ENCODE assay signal across 8 cellular contexts in genomic region chr14:105448706-105449111, GRCh38. TPM values are rescaled to one million over a fixed set of nuclear protein-coding genes. Genes with fewer than 3 reads are reported as not detected.
DNase-seq lines count a peak whose midpoint lies in the region; FAIRE-seq and TF ChIP-seq lines count a peak whose summit lies in the region.

No MANE protein-coding gene starts in this region.

- H3K18ac ChIP-seq in H1 (ENCODE audit: extremely low read depth, low read length) = no peak overlapping the region

- no peak overlapping the region for H2BK15ac ChIP-seq in H1 (ENCODE audit: low read length)

- H3K27me3 ChIP-seq in H1 (replicated peaks in 1 of 4; ENCODE audit: control insufficient read depth in 3 of 4, extremely low read depth in 1 of 4, insufficient read depth in 3 of 4, low read length in 3 of 4) = no peaks in the 10 kb centered on the region

- TF ChIP-seq RAD21 in H1 (IDR thresholded peaks at IDR 0.05 in 1 of 2, conservative IDR thresholded peaks at IDR 0.05 in 1 of 2; ENCODE audit: low read depth in 2 of 2, low read length in 2 of 2) = peak; percentile 43 to 65; a peak in 3 of 4 replicates

- H3K36me3 ChIP-seq in H1 (ENCODE audit: control insufficient read depth in 2 of 4, insufficient read depth in 4 of 4, low read length in 3 of 4) = peaks cover 17 to 41% (median 26%) of the 10 kb centered on the region in 4 experiments

- H4K91ac ChIP-seq in H1 (replicated peaks; ENCODE audit: insufficient read length, low read length) = no peak overlapping the region

- H3K4ac ChIP-seq in H1 (replicated peaks; ENCODE audit: insufficient read length, low read depth, low read length) = no peak overlapping the region

- H4K8ac ChIP-seq in H1 (ENCODE audit: extremely low read depth, insufficient read depth, low read length) = no peak overlapping the region

- H3K23ac ChIP-seq in H1 (ENCODE audit: insufficient read length) = no peak overlapping the region

- H4K5ac ChIP-seq in H1 (ENCODE audit: insufficient read length, low read depth, low read length) = no peak overlapping the region

- TF ChIP-seq EP300 in H1 (IDR thresholded peaks at IDR 0.05; ENCODE audit: borderline replicate concordance in 1 of 2, low read depth in 2 of 2, low read length in 2 of 2) = no peak

- H2BK20ac ChIP-seq in H1 (ENCODE audit: low read length) = no peak overlapping the region

- no peak overlapping the region for H2BK5ac ChIP-seq in H1 (ENCODE audit: low read depth, low read length)

- CTCF ChIA-PET in H1 (lab: Charles Lee; ENCODE audit: partially characterized antibody) = interaction anchor here (0.6 to 3.0 kb wide), 18 partner anchors 9 to 128 kb away, joined by 3 to 23 read pairs (median 5); no protein-coding TSS in a partner anchor

- TF ChIP-seq CTCF in H1 (IDR thresholded peaks at IDR 0.05; ENCODE audit: control extremely low read depth in 1 of 3, insufficient read depth in 1 of 3, low read depth in 1 of 3, low read length in 3 of 3) = peak in 2 of 3 experiments; percentile 78 to 85; a peak in 3 of 4 replicates

- no peak overlapping the region for H2AK5ac ChIP-seq in H1 (ENCODE audit: low read depth, low read length)

- peak; percentile 64 for DNase-seq in DMS53 (lab: John Stamatoyannopoulos, UW)
- DNase-seq in DMS53 treated with DMSO at 0.1 percent for 48 hours (lab: John Stamatoyannopoulos, UW; ENCODE audit: unreplicated experiment) = no peak
- peak; percentile 84 for DNase-seq in NCI-H1694 treated with DMSO at 0.1 percent for 48 hours (lab: John Stamatoyannopoulos, UW)
- peak; percentile 24 to 35 for DNase-seq in activated CD8-positive, alpha-beta memory T cell treated with anti-CD3 and anti-CD28 coated beads for 4 hours (ENCODE audit: low read depth in 2 of 2)
- DNase-seq in H1 (ENCODE audit: low read depth in 1 of 2, low spot score in 2 of 2) = peak; percentile 21 to 90
- peak; percentile 82 for DNase-seq in midbrain (lab: John Stamatoyannopoulos, UW)
- DNase-seq in stimulated activated CD8-positive, alpha-beta memory T cell treated with anti-CD3 and anti-CD28 coated beads, Interleukin-2, amount 100 ng/mL, for 1 hour (ENCODE audit: low read depth in 2 of 2) = peak; percentile 29 to 53
- DNase-seq in NCI-H1105 (lab: John Stamatoyannopoulos, UW) = no peak

- POLR2A ChIA-PET in H1 (lab: Charles Lee; ENCODE audit: partially characterized antibody) = interaction anchor here (1.0 to 3.0 kb wide), 3 partner anchors 9 to 21 kb away, joined by 3 to 21 read pairs (median 5); no protein-coding TSS in a partner anchor

- peaks cover 4% of the 10 kb centered on the region; the same call in 1 of the 2 replicates for H3K79me1 ChIP-seq in H1 (ENCODE audit: low read depth, low read length)

- H4K20me1 ChIP-seq in H1 (replicated peaks in 1 of 2; ENCODE audit: control insufficient read depth in 1 of 2, insufficient read depth in 2 of 2, low read length in 2 of 2) = peaks cover 14 to 17% of the 10 kb centered on the region in 2 experiments

- H3K9me3 ChIP-seq in H1 (ENCODE audit: insufficient read depth in 2 of 2, low read depth in 1 of 2, low read length in 1 of 2) = no peaks in the 10 kb centered on the region

- no peak overlapping the region for H3K9ac ChIP-seq in H1 (replicated peaks in 1 of 4; ENCODE audit: extremely low read depth in 1 of 4, low read depth in 3 of 4, low read length in 3 of 4)

- 82% methylated on average over 16 of the region's 16 CpGs; no CpG with 5 or more reads in 1 of the 2 experiments for WGBS in H1 (ENCODE audit: extremely low coverage in 1 of 2, insufficient coverage in 1 of 2, insufficient read length in 1 of 2, insufficient replicate concordance in 2 of 2, low coverage in 1 of 2, low lambda C conversion rate in 2 of 2, missing lambda C conversion rate in 1 of 2), 2 experiments

- no peak for FAIRE-seq in H1 (lab: Jason Lieb, UNC)

- H3K4me1 ChIP-seq in H1 (replicated peaks in 1 of 4; ENCODE audit: control insufficient read depth in 3 of 4, insufficient read depth in 4 of 4, low read length in 3 of 4) = no peaks in the 10 kb centered on the region

- no peak overlapping the region for H2BK120ac ChIP-seq in H1 (replicated peaks; ENCODE audit: low read depth, low read length)

- no peak overlapping the region for H3K14ac ChIP-seq in H1 (ENCODE audit: insufficient read length)

- H2BK12ac ChIP-seq in H1 (ENCODE audit: low read depth, low read length) = no peak overlapping the region

- no peak for TF ChIP-seq POLR2A in H1 (IDR thresholded peaks at IDR 0.05; ENCODE audit: control extremely low read depth in 1 of 2, low read depth in 2 of 2, low read length in 2 of 2)

- no peaks in the 10 kb centered on the region for H3K23me2 ChIP-seq in H1 (ENCODE audit: low read depth, low read length)

- H3K27ac ChIP-seq in H1 (ENCODE audit: low read depth, low read length) = no peak overlapping the region

- H2AFZ ChIP-seq in H1 (ENCODE audit: low read length) = no peak overlapping the region

- H3K79me2 ChIP-seq in H1 (ENCODE audit: control insufficient read depth in 1 of 2, insufficient read depth in 2 of 2, low read length in 2 of 2) = peaks cover 0 to 2% of the 10 kb centered on the region in 2 experiments; a peak in 1 of 4 replicates

- H3K4me3 ChIP-seq in H1 (ENCODE audit: extremely low read depth in 1 of 4, insufficient read depth in 2 of 4, low read depth in 3 of 4, low read length in 4 of 4) = no peak overlapping the region

- H3K56ac ChIP-seq in H1 (replicated peaks; ENCODE audit: insufficient read length, low read depth, low read length) = no peak overlapping the region

- H3K4me2 ChIP-seq in H1 (ENCODE audit: insufficient read depth in 1 of 2, low read depth in 2 of 2, low read length in 2 of 2) = no peak overlapping the region

TF ChIP-seq in H1, 55 proteins besides CTCF, POLR2A, EP300 and RAD21 (continues in another document):
- no peak for TF ChIP-seq KDM5A (IDR thresholded peaks at IDR 0.05; ENCODE audit: low read length)
- TF ChIP-seq CREB1 (IDR thresholded peaks at IDR 0.05) = no peak
- TF ChIP-seq TCF12 (IDR thresholded peaks at IDR 0.05; ENCODE audit: low read depth, low read length) = 0 out of 2 replicates have a peak, but pooled peaks have one; percentile 62
- peak; percentile 59; the same call in 1 of the 2 replicates for TF ChIP-seq YY1 (IDR thresholded peaks at IDR 0.05; ENCODE audit: low read depth, low read length)
- TF ChIP-seq BACH1 (IDR thresholded peaks at IDR 0.05; ENCODE audit: low read length) = no peak
- no peak for TF ChIP-seq JUND (IDR thresholded peaks at IDR 0.05; ENCODE audit: low read length)
- TF ChIP-seq CTBP2 (IDR thresholded peaks at IDR 0.05; ENCODE audit: borderline replicate concordance, insufficient read depth, insufficient read length, low read length) = no peak

RNA-seq across cellular contexts. Expression of gene CRIP2, which starts 25.9 kb away (rescaled TPM):
- total RNA-seq in H1 (2021; fragmentation: NEBNext Ultra II Directional; extraction: Animal tissue kit (Norgen Biotek cat#: 25700)) = 4.0 and 4.2 TPM in 2 replicates
- 13.5 and 28.4 TPM in 2 replicates for polyA plus RNA-seq in H1 (2011; rRNA removed)
- polyA plus RNA-seq in H1 (2011; cell fraction: cytosol; rRNA removed) = 11.7 TPM
- 18.2 TPM for polyA plus RNA-seq in H1 (2011; cell fraction: nucleus; rRNA removed)
- 6.1 to 9.1 TPM (median 7.6 TPM) in 4 replicates for polyA plus RNA-seq in H1 (2012, experiment 1 of 2)
- 5.1 TPM for polyA plus RNA-seq in H1 (2012, experiment 2 of 2)
- polyA plus RNA-seq in H1 (2013, experiment 1 of 2) = 6.7 TPM
- polyA plus RNA-seq in H1 (2013, experiment 2 of 2) = 7.7 TPM
- 0.76 and 0.83 TPM in 2 replicates for polyA minus RNA-seq in H1 (2011; rRNA and poly(A)+ RNA removed)
- 3.4 TPM for polyA minus RNA-seq in H1 (2011; cell fraction: cytosol; rRNA and poly(A)+ RNA removed)
- polyA minus RNA-seq in H1 (2011; cell fraction: nucleus; rRNA and poly(A)+ RNA removed) = 3.5 TPM

RNA-seq across cellular contexts. Expression of gene MTA1, which starts 29.1 kb away (rescaled TPM):
- 217 and 221 TPM in 2 replicates for total RNA-seq in H1 (2021; fragmentation: NEBNext Ultra II Directional; extraction: Animal tissue kit (Norgen Biotek cat#: 25700))
- polyA plus RNA-seq in H1 (2011; rRNA removed) = 73.9 and 159 TPM in 2 replicates
- 107 TPM for polyA plus RNA-seq in H1 (2011; cell fraction: cytosol; rRNA removed)
- polyA plus RNA-seq in H1 (2011; cell fraction: nucleus; rRNA removed) = 578 TPM
- 172 to 212 TPM (median 181 TPM) in 4 replicates for polyA plus RNA-seq in H1 (2012, experiment 1 of 2)
- 113 TPM for polyA plus RNA-seq in H1 (2012, experiment 2 of 2)
- polyA plus RNA-seq in H1 (2013, experiment 1 of 2) = 173 TPM
- polyA plus RNA-seq in H1 (2013, experiment 2 of 2) = 167 TPM
- polyA minus RNA-seq in H1 (2011; rRNA and poly(A)+ RNA removed) = 58.7 and 60.2 TPM in 2 replicates
- 171 TPM for polyA minus RNA-seq in H1 (2011; cell fraction: cytosol; rRNA and poly(A)+ RNA removed)
- 231 TPM for polyA minus RNA-seq in H1 (2011; cell fraction: nucleus; rRNA and poly(A)+ RNA removed)

RNA-seq across cellular contexts. Expression of gene CRIP1, which starts 38.0 kb away (rescaled TPM):
- total RNA-seq in H1 (2021; fragmentation: NEBNext Ultra II Directional; extraction: Animal tissue kit (Norgen Biotek cat#: 25700)) = 1.2 and 2.4 TPM in 2 replicates
- 2.2 and 5.3 TPM in 2 replicates for polyA plus RNA-seq in H1 (2011; rRNA removed)
- polyA plus RNA-seq in H1 (2011; cell fraction: cytosol; rRNA removed) = 3.1 TPM
- 5.1 TPM for polyA plus RNA-seq in H1 (2011; cell fraction: nucleus; rRNA removed)
- 4.4 to 8.5 TPM (median 6.3 TPM) in 4 replicates for polyA plus RNA-seq in H1 (2012, experiment 1 of 2)
- polyA plus RNA-seq in H1 (2012, experiment 2 of 2) = 8.2 TPM
- 7.6 TPM for polyA plus RNA-seq in H1 (2013, experiment 1 of 2)
- 8.4 TPM for polyA plus RNA-seq in H1 (2013, experiment 2 of 2)
- polyA minus RNA-seq in H1 (2011; rRNA and poly(A)+ RNA removed) = 0.63 TPM in 1 of 2 replicates, not detected in the other
- 6.4 TPM for polyA minus RNA-seq in H1 (2011; cell fraction: cytosol; rRNA and poly(A)+ RNA removed)
- 5.2 TPM for polyA minus RNA-seq in H1 (2011; cell fraction: nucleus; rRNA and poly(A)+ RNA removed)

RNA-seq across cellular contexts. Expression of gene TEDC1, which starts 42.3 kb away (rescaled TPM):
- 5.6 and 6.4 TPM in 2 replicates for total RNA-seq in H1 (2021; fragmentation: NEBNext Ultra II Directional; extraction: Animal tissue kit (Norgen Biotek cat#: 25700))
- polyA plus RNA-seq in H1 (2011; rRNA removed) = 14.8 and 22.8 TPM in 2 replicates
- polyA plus RNA-seq in H1 (2011; cell fraction: cytosol; rRNA removed) = 21.7 TPM
- polyA plus RNA-seq in H1 (2011; cell fraction: nucleus; rRNA removed) = 43.3 TPM
- 5.9 to 19.5 TPM (median 16.0 TPM) in 4 replicates for polyA plus RNA-seq in H1 (2012, experiment 1 of 2)
- polyA plus RNA-seq in H1 (2012, experiment 2 of 2) = 10.3 TPM
- polyA plus RNA-seq in H1 (2013, experiment 1 of 2) = 5.8 TPM
- 6.2 TPM for polyA plus RNA-seq in H1 (2013, experiment 2 of 2)
- polyA minus RNA-seq in H1 (2011; rRNA and poly(A)+ RNA removed) = 4.2 and 8.8 TPM in 2 replicates
- polyA minus RNA-seq in H1 (2011; cell fraction: cytosol; rRNA and poly(A)+ RNA removed) = 9.1 TPM
- polyA minus RNA-seq in H1 (2011; cell fraction: nucleus; rRNA and poly(A)+ RNA removed) = 18.9 TPM

RNA-seq across cellular contexts. Expression of gene TEX22, which starts 50.4 kb away (rescaled TPM):
- total RNA-seq in H1 (2021; fragmentation: NEBNext Ultra II Directional; extraction: Animal tissue kit (Norgen Biotek cat#: 25700)) = 0.39 and 0.82 TPM in 2 replicates
- 0.24 and 0.67 TPM in 2 replicates for polyA plus RNA-seq in H1 (2011; rRNA removed)
- 0.70 TPM for polyA plus RNA-seq in H1 (2011; cell fraction: cytosol; rRNA removed)
- polyA plus RNA-seq in H1 (2011; cell fraction: nucleus; rRNA removed) = 5.9 TPM
- 0.28 to 0.54 TPM (median 0.42 TPM) in 4 replicates for polyA plus RNA-seq in H1 (2012, experiment 1 of 2)
- 0.05 TPM for polyA plus RNA-seq in H1 (2012, experiment 2 of 2)
- 0.14 TPM for polyA plus RNA-seq in H1 (2013, experiment 1 of 2)
- polyA plus RNA-seq in H1 (2013, experiment 2 of 2) = 0.07 TPM
- polyA minus RNA-seq in H1 (2011; rRNA and poly(A)+ RNA removed) = 0.10 and 0.16 TPM in 2 replicates
- polyA minus RNA-seq in H1 (2011; cell fraction: cytosol; rRNA and poly(A)+ RNA removed) = not detected
- 1.5 TPM for polyA minus RNA-seq in H1 (2011; cell fraction: nucleus; rRNA and poly(A)+ RNA removed)

Comparison
In these comparisons a context has a peak if more than half of its experiments do, and no peak if none do; other contexts are left out.
1. DNase-seq: peak in DMS53 (single experiment), NCI-H1694 treated with DMSO at 0.1 percent for 48 hours (single experiment), activated CD8-positive, alpha-beta memory T cell treated with anti-CD3 and anti-CD28 coated beads for 4 hours (2 of 2), H1 (2 of 2), midbrain (single experiment) and stimulated activated CD8-positive, alpha-beta memory T cell treated with anti-CD3 and anti-CD28 coated beads, Interleukin-2, amount 100 ng/mL, for 1 hour (2 of 2); none in DMS53 treated with DMSO at 0.1 percent for 48 hours (single experiment) and NCI-H1105 (single experiment).